9 cellular contexts compared by ENCODE assay signal in genomic region chr1:147072371-147073061, GRCh38.
A peak's percentile ranks its signal among the peaks of the same experiment; 100 is the strongest.
DNase-seq lines count a peak whose midpoint lies in the region; ATAC-seq and TF ChIP-seq lines count a peak whose summit lies in the region.
"Had no signal": no experiment of that assay in that cellular context is flagged by ENCODE, and none has a peak within 500 bp of the region (broad histone marks: within the 10 kb centered on the region; RNA-seq: fewer than 3 reads in every experiment).

No MANE protein-coding gene starts in this region.

- H3K27ac Mint-ChIP-seq in activated B cell treated with CpG ODN at 0.5 μM for 24 hours: peak overlapping the region; percentile 72

- in situ Hi-C loops in G401 (cut with HindIII; ENCODE audit: low sequenced_read_pairs): no loop called here

- H3K36me3 Mint-ChIP-seq in activated B cell treated with CpG ODN at 0.5 μM for 24 hours (ENCODE audit: low read depth): no peaks in the 10 kb centered on the region

- no peak for TF ChIP-seq CTCF in activated B cell treated with CpG ODN at 0.5 μM for 24 hours (IDR thresholded peaks at IDR 0.05)
- no peak for TF ChIP-seq CTCF in psoas muscle (IDR thresholded peaks at IDR 0.05)

- POLR2A ChIA-PET in activated B cell treated with CpG ODN at 0.5 μM for 24 hours (lab: Charles Lee): interaction anchor here (1.6 to 2.0 kb wide), 2 partner anchors 12 to 26 kb away, joined by 6 to 23 read pairs; no protein-coding TSS in a partner anchor

- intact Hi-C loops in activated B cell treated with CpG ODN at 0.5 μM for 24 hours (cut with micrococcal nuclease): no loop called here
- intact Hi-C loops in psoas muscle (cut with DNase I): no loop called here

- H3K27me3 Mint-ChIP-seq in activated B cell treated with CpG ODN at 0.5 μM for 24 hours: peaks cover 43% of the 10 kb centered on the region

- 2 to 5% (median 4%) methylated on average over 40 of the region's 40 CpGs for WGBS in psoas muscle, 3 donors

- CTCF ChIA-PET in activated B cell treated with CpG ODN at 0.5 μM for 24 hours (lab: Charles Lee): no interaction called here

- no peak overlapping the region for H3K27ac ChIP-seq in psoas muscle

- peaks cover 16% of the 10 kb centered on the region for H3K4me1 Mint-ChIP-seq in activated B cell treated with CpG ODN at 0.5 μM for 24 hours

- H3K4me3 ChIP-seq in psoas muscle: peak overlapping the region; percentile 38

- DNase-seq in G401 (ENCODE audit: low spot score) (peak; percentile 62), activated B cell treated with CpG ODN at 0.5 μM for 24 hours (no peak), globus pallidus (ENCODE audit: low spot score) (peak; percentile 19), psoas muscle (no peak), Kasumi-1 (lab: John Stamatoyannopoulos, UW) (no peak)
- DNase-seq: NCI-H82 had no signal

- no peaks in the 10 kb centered on the region for H3K9me3 Mint-ChIP-seq in activated B cell treated with CpG ODN at 0.5 μM for 24 hours

- H3K36me3 ChIP-seq in psoas muscle (ENCODE audit: insufficient read depth in 1 of 2, low read depth in 1 of 2): no peaks in the 10 kb centered on the region

- no peaks in the 10 kb centered on the region for H3K4me1 ChIP-seq in psoas muscle

- ATAC-seq in activated B cell treated with CpG ODN at 0.5 μM for 24 hours (ENCODE audit: low read depth) (peak; percentile 79), psoas muscle (no peak), GM21367 (IDR thresholded peaks at IDR 0.05; ENCODE audit: unreplicated experiment) (no peak), GM21390 (IDR thresholded peaks at IDR 0.05; ENCODE audit: unreplicated experiment) (no peak), HG02885 (IDR thresholded peaks at IDR 0.05; ENCODE audit: poor library complexity, unreplicated experiment) (no peak)

- peak overlapping the region; percentile 87 for H3K4me3 Mint-ChIP-seq in activated B cell treated with CpG ODN at 0.5 μM for 24 hours

- peaks cover 5 to 71% (median 22%) of the 10 kb centered on the region in 3 donors for H3K27me3 ChIP-seq in psoas muscle (ENCODE audit: insufficient read depth in 3 of 3, low read length in 2 of 3)

- H3K9me3 ChIP-seq in psoas muscle: no peaks in the 10 kb centered on the region

Comparison
In these comparisons a context has a peak if more than half of its experiments do, and no peak if none do; other contexts are left out.
1. DNase-seq: peak in G401 (single experiment) and globus pallidus (single experiment); none in activated B cell treated with CpG ODN at 0.5 μM for 24 hours (single experiment), psoas muscle (0 of 2) and Kasumi-1 (0 of 2).